Comparison of ENCODE assay signal across 11 cellular contexts in genomic region chr10:132593900-132594876, GRCh38. TPM values are rescaled to one million over a fixed set of nuclear protein-coding genes. Genes with fewer than 3 reads are reported as not detected.
DNase-seq lines count a peak whose midpoint lies in the region; ATAC-seq, FAIRE-seq and TF ChIP-seq lines count a peak whose summit lies in the region.
"Had no signal": no experiment of that assay in that cellular context is flagged by ENCODE, and none has a peak within 500 bp of the region (broad histone marks: within the 10 kb centered on the region; RNA-seq: fewer than 3 reads in every experiment).

No MANE protein-coding gene starts in this region.

- peaks cover 7% of the 10 kb centered on the region for H3K27me3 Mint-ChIP-seq in neural progenitor cell (ENCODE audit: insufficient read depth, low read depth)

- peak; percentile 86 for DNase-seq in GM13976 (ENCODE audit: low spot score)
- no peak for DNase-seq in mesenteric fat pad (ENCODE audit: low spot score)
- DNase-seq in kidney, result no peak
- no peak for DNase-seq in neural progenitor cell (ENCODE audit: low spot score)
- DNase-seq in posterior vena cava (ENCODE audit: low spot score), result no peak
- DNase-seq: NCI-H1436 treated with DMSO at 0.1 percent for 48 hours, occipital lobe had no signal

- peaks cover 16% of the 10 kb centered on the region for H3K4me1 Mint-ChIP-seq in neural progenitor cell

- peaks cover 8 to 60% (median 34%) of the 10 kb centered on the region in 4 donors for H3K4me1 ChIP-seq in liver (ENCODE audit: control insufficient read depth in 4 of 4, insufficient read depth in 4 of 4, low read length in 3 of 4)
- peaks cover 6 to 24% of the 10 kb centered on the region in 2 donors for H3K4me1 ChIP-seq in kidney (ENCODE audit: control insufficient read depth in 1 of 2, insufficient read depth in 1 of 2, low read depth in 1 of 2, low read length in 2 of 2)
- H3K4me1 ChIP-seq in neural progenitor cell, result peaks cover 13% of the 10 kb centered on the region

- H3K4me3 ChIP-seq in liver (ENCODE audit: low read depth in 1 of 3, low read length in 3 of 3) (no peak overlapping the region), kidney (ENCODE audit: low read length in 2 of 2) (no peak overlapping the region), neural progenitor cell (no peak overlapping the region)

- H3K4me2 ChIP-seq in neural progenitor cell, result no peak overlapping the region

- H3K36me3 ChIP-seq in liver (ENCODE audit: control insufficient read depth in 4 of 4, insufficient read depth in 3 of 4, low read depth in 1 of 4, low read length in 3 of 4), result no peaks in the 10 kb centered on the region
- H3K36me3 ChIP-seq in kidney (ENCODE audit: control insufficient read depth in 1 of 2, insufficient read depth in 2 of 2, low read length in 2 of 2), result no peaks in the 10 kb centered on the region
- no peaks in the 10 kb centered on the region for H3K36me3 ChIP-seq in neural progenitor cell

- H3K9me3 Mint-ChIP-seq in neural progenitor cell, result peaks cover 17% of the 10 kb centered on the region

- no peak for TF ChIP-seq CTCF in GM13976 (IDR thresholded peaks at IDR 0.05; ENCODE audit: borderline replicate concordance, control extremely low read depth, extremely low read depth, insufficient read depth, missing control alignments)
- no peak for TF ChIP-seq CTCF in liver (IDR thresholded peaks at IDR 0.05; ENCODE audit: low read depth, low read length, missing input control)
- TF ChIP-seq CTCF in kidney (IDR thresholded peaks at IDR 0.05; ENCODE audit: borderline replicate concordance, extremely low read depth, insufficient read depth), result no peak
- TF ChIP-seq CTCF in neural progenitor cell (IDR thresholded peaks at IDR 0.05), result no peak

- peaks cover 7% of the 10 kb centered on the region for H4K20me1 ChIP-seq in neural progenitor cell (ENCODE audit: low read depth)

- 82% methylated on average over 25 of the region's 25 CpGs for WGBS in liver

- H2AFZ ChIP-seq in neural progenitor cell (replicated peaks), result no peak overlapping the region

- no peaks in the 10 kb centered on the region for H3K27me3 ChIP-seq in liver (ENCODE audit: control insufficient read depth in 4 of 4, insufficient read depth in 4 of 4, low read length in 3 of 4)
- no peaks in the 10 kb centered on the region for H3K27me3 ChIP-seq in neural progenitor cell

- no peak overlapping the region for H3K9ac ChIP-seq in liver (ENCODE audit: low read depth in 1 of 2, low read length in 2 of 2)
- H3K9ac ChIP-seq in kidney (ENCODE audit: low read length in 2 of 2), result no peak overlapping the region
- H3K9ac ChIP-seq in neural progenitor cell, result no peak overlapping the region

- in situ Hi-C loops in GM13976 (cut with MboI; ENCODE audit: low sequenced_read_pairs, unreplicated experiment), result no loop called here

- peak; percentile 64 for ATAC-seq in GM19467 (IDR thresholded peaks at IDR 0.05; ENCODE audit: unreplicated experiment)
- peak; percentile 54 for ATAC-seq in HG03432 (IDR thresholded peaks at IDR 0.05; ENCODE audit: unreplicated experiment)

- H3K36me3 Mint-ChIP-seq in neural progenitor cell, result peaks cover 13% of the 10 kb centered on the region

- no peak overlapping the region for H3K27ac Mint-ChIP-seq in neural progenitor cell

- H3K79me2 ChIP-seq in neural progenitor cell (ENCODE audit: low read depth), result no peaks in the 10 kb centered on the region

- intact Hi-C loops in kidney (cut with DNase I) (no loop called here), posterior vena cava (cut with DNase I) (no loop called here)

- H3K27ac ChIP-seq in liver (ENCODE audit: low read depth in 1 of 2, low read length in 2 of 2) (peak overlapping the region; percentile 67 to 76), kidney (ENCODE audit: low read depth in 2 of 2, low read length in 2 of 2) (no peak overlapping the region), neural progenitor cell (no peak overlapping the region)
- H3K27ac ChIP-seq: VCaP had no signal

- H3F3A ChIP-seq in neural progenitor cell (ENCODE audit: low read depth), result no peaks in the 10 kb centered on the region

- H3K9me3 ChIP-seq in liver (ENCODE audit: control insufficient read depth in 4 of 4, low read length in 3 of 4), result no peaks in the 10 kb centered on the region
- no peaks in the 10 kb centered on the region for H3K9me3 ChIP-seq in kidney (ENCODE audit: control insufficient read depth in 1 of 2, low read length in 2 of 2)
- no peaks in the 10 kb centered on the region for H3K9me3 ChIP-seq in neural progenitor cell (ENCODE audit: low read depth)

- no peak for TF ChIP-seq RAD21 in liver (IDR thresholded peaks at IDR 0.05)

- FAIRE-seq in kidney (lab: Jason Lieb, UNC), result no peak

- H3K4me3 Mint-ChIP-seq in neural progenitor cell, result no peak overlapping the region

TF ChIP-seq in liver, 16 proteins besides CTCF, POLR2A, EP300 and RAD21:
- TF ChIP-seq RXRA (IDR thresholded peaks at IDR 0.05) (no peak), FOXA1 (IDR thresholded peaks at IDR 0.05) (no peak), FOXA2 (IDR thresholded peaks at IDR 0.05) (no peak), SP1 (IDR thresholded peaks at IDR 0.05) (no peak), HNF4G (IDR thresholded peaks at IDR 0.05) (no peak), JUND (IDR thresholded peaks at IDR 0.05) (no peak), EGR1 (IDR thresholded peaks at IDR 0.05; ENCODE audit: low read depth in 2 of 2) (no peak), HNF4A (conservative IDR thresholded peaks at IDR 0.05) (no peak), YY1 (IDR thresholded peaks at IDR 0.05) (no peak), MAX (IDR thresholded peaks at IDR 0.05) (no peak), REST (IDR thresholded peaks at IDR 0.05) (no peak), NR2F2 (IDR thresholded peaks at IDR 0.05) (no peak), GABPA (IDR thresholded peaks at IDR 0.05 in 1 of 2, conservative IDR thresholded peaks at IDR 0.05 in 1 of 2) (no peak), TAF1 (conservative IDR thresholded peaks at IDR 0.05) (no peak)
- TF ChIP-seq, protein P1, sequence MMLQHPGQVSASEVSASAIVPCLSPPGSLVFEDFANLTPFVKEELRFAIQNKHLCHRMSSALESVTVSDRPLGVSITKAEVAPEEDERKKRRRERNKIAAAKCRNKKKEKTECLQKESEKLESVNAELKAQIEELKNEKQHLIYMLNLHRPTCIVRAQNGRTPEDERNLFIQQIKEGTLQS (IDR thresholded peaks at IDR 0.05), result no peak
- TF ChIP-seq, protein P2, sequence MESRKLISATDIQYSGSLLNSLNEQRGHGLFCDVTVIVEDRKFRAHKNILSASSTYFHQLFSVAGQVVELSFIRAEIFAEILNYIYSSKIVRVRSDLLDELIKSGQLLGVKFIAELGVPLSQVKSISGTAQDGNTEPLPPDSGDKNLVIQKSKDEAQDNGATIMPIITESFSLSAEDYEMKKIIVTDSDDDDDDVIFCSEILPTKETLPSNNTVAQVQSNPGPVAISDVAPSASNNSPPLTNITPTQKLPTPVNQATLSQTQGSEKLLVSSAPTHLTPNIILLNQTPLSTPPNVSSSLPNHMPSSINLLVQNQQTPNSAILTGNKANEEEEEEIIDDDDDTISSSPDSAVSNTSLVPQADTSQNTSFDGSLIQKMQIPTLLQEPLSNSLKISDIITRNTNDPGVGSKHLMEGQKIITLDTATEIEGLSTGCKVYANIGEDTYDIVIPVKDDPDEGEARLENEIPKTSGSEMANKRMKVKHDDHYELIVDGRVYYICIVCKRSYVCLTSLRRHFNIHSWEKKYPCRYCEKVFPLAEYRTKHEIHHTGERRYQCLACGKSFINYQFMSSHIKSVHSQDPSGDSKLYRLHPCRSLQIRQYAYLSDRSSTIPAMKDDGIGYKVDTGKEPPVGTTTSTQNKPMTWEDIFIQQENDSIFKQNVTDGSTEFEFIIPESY (IDR thresholded peaks at IDR 0.05), result no peak

RNA-seq across cellular contexts. Expression of gene INPP5A, which starts 56.6 kb away (rescaled TPM):
- total RNA-seq in liver (10 to 100 TPM; 12.6 to 26.5 TPM), mesenteric fat pad (30.5 TPM), kidney (40.3 TPM), neural progenitor cell (ENCODE audit: low replicate concordance) (14.2 and 21.3 TPM in 2 replicates), posterior vena cava (100 to 1,000 TPM in 1 of 2 donors, 10 to 100 TPM in 1; 65.2 to 102 TPM)
- polyA plus RNA-seq in liver (1 to 10 TPM; 4.3 to 9.1 TPM), kidney (ENCODE audit: insufficient read depth, low read depth, low replicate concordance) (20.8 TPM)

Comparison
In these comparisons a context has a peak if more than half of its experiments do, and no peak if none do; other contexts are left out.
1. H3K27ac ChIP-seq: peak in liver (2 of 2); none in kidney (0 of 2) and neural progenitor cell (single experiment).